In the genomic region with DNA sequence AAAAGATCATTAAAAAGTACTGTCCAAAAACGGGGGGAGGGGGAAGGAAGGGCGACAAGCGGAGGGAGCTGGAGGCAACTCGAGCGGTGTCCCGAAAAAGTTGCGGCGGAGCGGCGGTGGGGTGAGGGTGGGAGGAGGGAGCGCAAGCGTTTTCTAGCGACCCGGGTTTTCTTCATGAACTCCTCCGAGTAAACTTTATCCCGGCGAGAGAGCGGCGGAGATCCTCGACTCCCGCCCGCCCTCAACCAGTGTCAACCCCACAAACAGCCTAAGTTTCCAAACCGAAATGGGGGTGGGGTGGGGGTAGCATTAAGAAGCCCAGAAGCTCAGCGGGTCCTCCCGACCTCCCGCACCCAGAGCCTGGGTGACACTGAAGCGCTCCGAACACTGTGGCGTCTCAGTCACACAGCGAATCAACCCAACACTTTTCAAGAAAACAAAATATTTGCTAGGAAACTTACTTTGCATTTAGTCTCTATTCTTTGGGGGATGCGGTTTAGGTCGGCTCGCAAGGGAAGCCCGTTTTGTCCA, we compare ENCODE assay signal across 8 cellular contexts.
DNase-seq lines count a peak whose midpoint lies in the region; ATAC-seq and TF ChIP-seq lines count a peak whose summit lies in the region.

No MANE protein-coding gene starts in this region.

- no peak overlapping the region for H3K27ac Mint-ChIP-seq in natural killer cell

- H3K4me3 ChIP-seq in RWPE2 (ENCODE audit: severe bottlenecking) (peak overlapping the region; percentile 41), epithelial cell of proximal tubule (ENCODE audit: low read depth, low read length) (peak overlapping the region; percentile 74)

- peaks cover 7% of the 10 kb centered on the region for H3K36me3 Mint-ChIP-seq in natural killer cell

- H3K27me3 ChIP-seq in RWPE2 (ENCODE audit: insufficient read depth, poor library complexity, severe bottlenecking): peaks cover 66% of the 10 kb centered on the region

- H3K36me3 ChIP-seq in RWPE2 (ENCODE audit: low read depth): no peaks in the 10 kb centered on the region

- H3K27me3 Mint-ChIP-seq in natural killer cell (ENCODE audit: low read depth in 2 of 2): peaks cover 36 to 40% of the 10 kb centered on the region in 2 donors

- peak overlapping the region; percentile 98 for H3K4me3 Mint-ChIP-seq in natural killer cell

- DNase-seq in NCI-H345 (lab: John Stamatoyannopoulos, UW) (peak; percentile 60), NCI-H345 treated with DMSO at 0.1 percent for 48 hours (lab: John Stamatoyannopoulos, UW; ENCODE audit: unreplicated experiment) (no peak), RWPE2 (ENCODE audit: low spot score) (no peak), epithelial cell of proximal tubule (ENCODE audit: low read depth) (no peak), natural killer cell (no peak), SIG-M5 treated with dmso at 0.1 percent for 504 hours (lab: John Stamatoyannopoulos, UW; ENCODE audit: unreplicated experiment) (no peak)

- H3K27ac ChIP-seq in RWPE2 (ENCODE audit: poor library complexity, severe bottlenecking): no peak overlapping the region

- intact Hi-C loops in natural killer cell (cut with micrococcal nuclease): loop anchor here (5.0 kb wide), 2 partner anchors 783 to 958 kb away; no protein-coding TSS in a partner anchor

- H3K9me3 ChIP-seq in RWPE2 (ENCODE audit: severe bottlenecking): no peaks in the 10 kb centered on the region

- ATAC-seq in RWPE2 (ENCODE audit: low read depth): no peak
- no peak for ATAC-seq in natural killer cell
- no peak for ATAC-seq in HG03460 (IDR thresholded peaks at IDR 0.05; ENCODE audit: unreplicated experiment)
- no peak for ATAC-seq in HG03097 (IDR thresholded peaks at IDR 0.05; ENCODE audit: low FRiP score, unreplicated experiment)

- H3K4me1 Mint-ChIP-seq in natural killer cell: peaks cover 10 to 18% of the 10 kb centered on the region in 2 donors

- TF ChIP-seq CTCF in RWPE2 (IDR thresholded peaks at IDR 0.05; ENCODE audit: poor library complexity, severe bottlenecking) (no peak), epithelial cell of proximal tubule (conservative IDR thresholded peaks at IDR 0.05; ENCODE audit: low read depth, low read length) (no peak), natural killer cell (IDR thresholded peaks at IDR 0.05) (no peak)

- H3K9me3 Mint-ChIP-seq in natural killer cell: no peaks in the 10 kb centered on the region

- no peaks in the 10 kb centered on the region for H3K4me1 ChIP-seq in RWPE2 (ENCODE audit: insufficient read depth, poor library complexity, severe bottlenecking)
